In the genomic region with DNA sequence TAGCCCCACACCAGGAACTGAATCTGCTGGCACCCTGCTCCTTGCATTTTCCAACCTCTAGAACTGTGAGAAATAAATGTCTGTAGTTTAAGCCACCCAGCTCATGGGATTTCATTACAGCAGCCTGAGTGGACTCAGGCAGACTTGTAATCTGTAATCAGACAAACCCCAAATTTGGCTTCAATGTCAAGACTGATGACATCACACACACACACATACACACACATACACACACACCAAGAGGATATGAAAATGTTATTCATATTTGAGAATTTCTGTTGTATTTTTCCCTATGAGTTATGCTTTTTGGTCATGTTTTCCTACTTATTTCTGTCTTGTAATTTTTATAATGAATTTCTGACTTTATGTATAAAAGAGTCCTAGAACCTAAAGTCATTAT, we compare ENCODE assay signal across 8 cellular contexts.
"Had no signal": no experiment of that assay in that cellular context is flagged by ENCODE, and none has a peak within 500 bp of the region (broad histone marks: within the 10 kb centered on the region; RNA-seq: fewer than 3 reads in every experiment).

No MANE protein-coding gene starts in this region.

- DNase-seq: GM23248, HCEC 1CT, Kasumi-1, KG1 had no signal

- FAIRE-seq: H1, H54, K562 had no signal

- H3K27ac ChIP-seq: HL-60 had no signal

- ATAC-seq: K562 had no signal

- H3K9ac ChIP-seq: GM23248 had no signal

- H2AFZ ChIP-seq: GM23248 had no signal

- H3K4me3 ChIP-seq: GM23248, K562 had no signal
